9 cellular contexts compared by ENCODE assay signal in the genomic region with DNA sequence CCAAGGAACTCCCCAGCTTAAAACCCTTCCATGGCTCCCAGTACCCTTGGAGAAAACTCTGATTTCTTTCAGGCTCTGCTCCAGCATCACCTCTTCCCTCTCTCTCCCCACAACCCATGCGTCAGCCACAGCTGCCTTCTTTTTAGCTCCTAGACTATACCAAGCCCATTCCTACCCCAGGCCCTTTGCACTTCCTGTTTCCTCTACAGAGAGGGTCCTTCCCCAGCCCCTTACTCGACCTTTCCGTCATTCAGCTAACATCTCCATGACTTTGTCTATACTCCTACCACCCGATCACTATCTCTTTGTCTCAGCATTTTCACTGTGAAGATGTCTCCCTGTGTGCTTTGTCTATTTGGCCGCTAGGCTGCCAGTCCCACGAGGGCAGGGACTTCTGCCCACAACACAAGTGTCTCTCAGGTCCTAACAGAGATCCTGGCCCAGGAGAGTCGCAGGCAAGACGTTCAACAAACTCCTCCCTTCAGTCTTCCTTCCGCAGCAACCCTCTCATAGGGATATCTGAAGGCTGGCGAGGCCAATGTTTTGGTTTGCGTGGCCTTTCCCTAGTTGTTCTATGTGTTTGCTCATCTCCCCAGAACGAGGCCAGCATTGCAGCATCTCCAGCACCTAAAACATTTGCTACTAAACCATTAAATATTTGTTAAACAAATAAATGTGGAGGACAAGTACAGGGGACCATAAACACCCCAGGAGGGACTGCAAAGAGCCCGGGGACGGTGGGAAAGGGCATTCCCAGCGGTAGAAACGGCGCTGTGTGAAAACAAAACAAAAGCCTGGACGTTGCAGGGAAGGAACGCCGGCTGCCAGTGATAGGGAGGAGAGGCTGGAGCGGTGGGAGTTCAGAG. TPM values are rescaled to one million over a fixed set of nuclear protein-coding genes. Genes with fewer than 3 reads are reported as not detected.
DNase-seq lines count a peak whose midpoint lies in the region; ATAC-seq and TF ChIP-seq lines count a peak whose summit lies in the region.
"Had no signal": no experiment of that assay in that cellular context is flagged by ENCODE, and none has a peak within 500 bp of the region (broad histone marks: within the 10 kb centered on the region; RNA-seq: fewer than 3 reads in every experiment).

No MANE protein-coding gene starts in this region.

- H3K36me3 ChIP-seq in right atrium auricular region = no peaks in the 10 kb centered on the region

- peaks cover 3% of the 10 kb centered on the region for H3K9me3 Mint-ChIP-seq in activated B cell treated with CpG ODN at 0.5 μM for 24 hours

- H3K4me1 ChIP-seq in right atrium auricular region = peaks cover 0 to 19% of the 10 kb centered on the region in 2 donors

- DNase-seq in right atrium auricular region (ENCODE audit: low spot score) (no peak), left ventricle myocardium superior (no peak), activated B cell treated with CpG ODN at 0.5 μM for 24 hours (no peak), left lobe of liver (ENCODE audit: low spot score) (no peak), GF-D8 (lab: John Stamatoyannopoulos, UW) (no peak), T1000 (lab: John Stamatoyannopoulos, UW) (no peak), posterior vena cava (ENCODE audit: low spot score) (no peak)

- CTCF ChIA-PET in activated B cell treated with CpG ODN at 0.5 μM for 24 hours (lab: Charles Lee) = no interaction called here

- peak overlapping the region; percentile 33 for H3K4me3 Mint-ChIP-seq in activated B cell treated with CpG ODN at 0.5 μM for 24 hours

- intact Hi-C loops in left ventricle myocardium superior (cut with micrococcal nuclease) = no loop called here
- intact Hi-C loops in activated B cell treated with CpG ODN at 0.5 μM for 24 hours (cut with micrococcal nuclease) = no loop called here
- intact Hi-C loops in posterior vena cava (cut with DNase I) = no loop called here

- no peak overlapping the region for H3K27ac ChIP-seq in right atrium auricular region
- H3K27ac ChIP-seq: HL-60 had no signal

- peak overlapping the region; percentile 14 to 34 for H3K4me3 ChIP-seq in right atrium auricular region

- no peak overlapping the region for H3K27ac Mint-ChIP-seq in activated B cell treated with CpG ODN at 0.5 μM for 24 hours

- H3K9me3 ChIP-seq in right atrium auricular region = no peaks in the 10 kb centered on the region

- no peak for TF ChIP-seq CTCF in right atrium auricular region (IDR thresholded peaks at IDR 0.05)
- no peak for TF ChIP-seq CTCF in activated B cell treated with CpG ODN at 0.5 μM for 24 hours (IDR thresholded peaks at IDR 0.05)

- peaks cover 18% of the 10 kb centered on the region for H3K4me1 Mint-ChIP-seq in activated B cell treated with CpG ODN at 0.5 μM for 24 hours

- POLR2A ChIA-PET in activated B cell treated with CpG ODN at 0.5 μM for 24 hours (lab: Charles Lee) = no interaction called here

- ATAC-seq in left ventricle myocardium superior = no peak
- ATAC-seq in activated B cell treated with CpG ODN at 0.5 μM for 24 hours (ENCODE audit: low read depth) = no peak
- peak; percentile 42 for ATAC-seq in left lobe of liver
- no peak for ATAC-seq in HG03139 (IDR thresholded peaks at IDR 0.05; ENCODE audit: unreplicated experiment)

- H3K36me3 Mint-ChIP-seq in activated B cell treated with CpG ODN at 0.5 μM for 24 hours (ENCODE audit: low read depth) = no peaks in the 10 kb centered on the region

- H3K27me3 Mint-ChIP-seq in activated B cell treated with CpG ODN at 0.5 μM for 24 hours = peaks cover 31% of the 10 kb centered on the region

- H3K27me3 ChIP-seq in right atrium auricular region = peaks cover 4 to 7% of the 10 kb centered on the region in 2 donors

RNA-seq across cellular contexts. Expression of a gene that starts 0.8 kb away (rescaled TPM):
- not detected for total RNA-seq in right atrium auricular region
- not detected for total RNA-seq in left ventricle myocardium superior
- total RNA-seq in activated B cell treated with CpG ODN at 0.5 μM for 24 hours = 0.16 and 0.42 TPM in 2 replicates
- 3.8 TPM for total RNA-seq in left lobe of liver
- total RNA-seq in posterior vena cava = under 1 TPM in 1 of 2 donors, not detected in 1; 0.42 TPM

RNA-seq across cellular contexts. Expression of a gene that starts 7.5 kb away (rescaled TPM):
- total RNA-seq in right atrium auricular region (not detected), left ventricle myocardium superior (not detected), activated B cell treated with CpG ODN at 0.5 μM for 24 hours (not detected in 2 replicates), left lobe of liver (not detected), posterior vena cava (not detected)

RNA-seq across cellular contexts. Expression of a gene that starts 34.4 kb away (rescaled TPM):
- total RNA-seq in right atrium auricular region (10 to 100 TPM; 12.3 to 13.6 TPM), left ventricle myocardium superior (19.6 TPM), activated B cell treated with CpG ODN at 0.5 μM for 24 hours (16.4 and 20.5 TPM in 2 replicates), left lobe of liver (7.7 TPM), posterior vena cava (10 to 100 TPM; 16.9 to 21.5 TPM)

RNA-seq across cellular contexts. Expression of a gene that starts 59.5 kb away (rescaled TPM):
- total RNA-seq in right atrium auricular region (10 to 100 TPM; 63.3 to 76.7 TPM), left ventricle myocardium superior (135 TPM), activated B cell treated with CpG ODN at 0.5 μM for 24 hours (157 and 176 TPM in 2 replicates), left lobe of liver (140 TPM), posterior vena cava (10 to 100 TPM; 80.4 to 85.1 TPM)
